8 cellular contexts compared by ENCODE assay signal in the genomic region with DNA sequence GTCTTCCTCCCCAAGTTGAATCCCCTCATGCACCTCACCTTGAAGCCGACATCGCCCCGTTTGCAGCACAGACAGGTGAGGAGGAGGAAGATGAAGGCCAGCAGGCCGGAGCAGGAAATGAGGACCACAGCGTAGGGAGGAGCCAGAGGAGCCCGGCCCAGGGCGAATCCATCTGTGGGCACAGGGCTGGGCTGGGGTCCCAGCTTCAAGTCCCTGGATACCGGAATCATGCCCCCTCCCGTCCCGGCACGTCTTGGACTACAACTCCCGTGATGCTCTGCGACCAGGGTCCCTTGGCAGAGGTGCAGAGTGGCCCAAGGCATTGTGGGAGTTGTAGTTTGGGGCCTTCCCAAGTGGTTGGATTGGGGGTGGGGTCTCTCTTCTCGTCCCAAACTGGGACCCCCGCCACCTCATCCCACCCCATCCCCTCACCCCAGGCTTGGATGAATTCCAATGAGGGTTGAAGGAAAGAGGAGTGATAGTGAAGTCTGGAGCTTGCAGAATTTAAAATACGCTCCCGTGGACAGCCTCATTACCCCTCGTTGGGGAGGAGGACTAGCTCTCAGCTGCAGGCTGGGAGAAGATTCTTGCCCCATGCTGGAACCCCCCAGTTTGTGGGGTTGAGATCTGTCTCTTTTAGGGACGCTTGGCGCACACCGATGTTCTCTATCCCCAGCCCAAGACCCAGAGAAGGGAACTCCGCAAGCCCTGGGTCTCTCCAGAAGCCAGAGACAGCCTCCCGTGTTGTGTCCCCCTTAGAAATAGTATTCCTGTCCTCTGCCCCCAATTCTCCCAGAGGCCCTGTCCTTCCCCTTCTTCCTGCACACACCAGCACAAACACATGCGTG. TPM values are rescaled to one million over a fixed set of nuclear protein-coding genes. Genes with fewer than 3 reads are reported as not detected.
DNase-seq lines count a peak whose midpoint lies in the region; ATAC-seq and TF ChIP-seq lines count a peak whose summit lies in the region.

No MANE protein-coding gene starts in this region.

- intact Hi-C loops in left lung (cut with DNase I), result no loop called here

- peaks cover 29 to 61% of the 10 kb centered on the region in 2 donors for H3K27me3 ChIP-seq in left lung

- no peak overlapping the region for H3K4me3 ChIP-seq in left lung

- peaks cover 0 to 23% of the 10 kb centered on the region in 2 donors for H3K4me1 ChIP-seq in left lung

- H3K9me3 ChIP-seq in left lung, result no peaks in the 10 kb centered on the region

- ATAC-seq in left lung (peak; percentile 77), HG03045 (IDR thresholded peaks at IDR 0.05; ENCODE audit: unreplicated experiment) (no peak)

- H3K36me3 ChIP-seq in left lung, result no peaks in the 10 kb centered on the region

- H3K27ac ChIP-seq in cingulate gyrus (ENCODE audit: low read depth, low read length), result peak overlapping the region; percentile 65
- H3K27ac ChIP-seq in left lung, result no peak overlapping the region

- TF ChIP-seq CTCF in GM10266 (IDR thresholded peaks at IDR 0.05; ENCODE audit: control insufficient read depth, insufficient read depth, low read depth, missing control alignments) (no peak), left lung (IDR thresholded peaks at IDR 0.05) (no peak)

- peak; percentile 78 for DNase-seq in GM10266 (ENCODE audit: extremely low spot score)
- DNase-seq in NCI-H2029 treated with DMSO at 0.1 percent for 48 hours (lab: John Stamatoyannopoulos, UW), result peak; percentile 24
- peak; percentile 84 for DNase-seq in activated CD4-positive, alpha-beta T cell treated with anti-CD3 and anti-CD28 coated beads for 48 hours
- DNase-seq in left lung, result no peak
- DNase-seq in stimulated activated CD4-positive, alpha-beta T cell treated with anti-CD3 and anti-CD28 coated beads, Interleukin-4, amount 100 ng/mL, for 1 hour, result peak; percentile 73
- DNase-seq in GM19240 (ENCODE audit: insufficient read length, low spot score), result no peak

RNA-seq across cellular contexts. Expression of gene LMTK3, which starts 1.0 kb away (rescaled TPM):
- 1 to 10 TPM; 4.4 to 9.5 TPM for total RNA-seq in left lung

RNA-seq across cellular contexts. Expression of gene SULT2B1, which starts 41.3 kb away (rescaled TPM):
- total RNA-seq in left lung, result 1 to 10 TPM; 2.8 to 6.3 TPM

RNA-seq across cellular contexts. Expression of gene CYTH2, which starts 41.5 kb away (rescaled TPM):
- total RNA-seq in left lung, result 10 to 100 TPM; 49.8 to 65.9 TPM

RNA-seq across cellular contexts. Expression of gene KCNJ14, which starts 55.3 kb away (rescaled TPM):
- under 1 TPM; 0.52 to 0.61 TPM for total RNA-seq in left lung

Comparison
In these comparisons a context has a peak if more than half of its experiments do, and no peak if none do; other contexts are left out.
1. DNase-seq: peak in GM10266 (single experiment), NCI-H2029 treated with DMSO at 0.1 percent for 48 hours (single experiment), activated CD4-positive, alpha-beta T cell treated with anti-CD3 and anti-CD28 coated beads for 48 hours (single experiment) and stimulated activated CD4-positive, alpha-beta T cell treated with anti-CD3 and anti-CD28 coated beads, Interleukin-4, amount 100 ng/mL, for 1 hour (single experiment); none in left lung (0 of 2) and GM19240 (single experiment).